31 cellular contexts compared by ENCODE assay signal in the genomic region with DNA sequence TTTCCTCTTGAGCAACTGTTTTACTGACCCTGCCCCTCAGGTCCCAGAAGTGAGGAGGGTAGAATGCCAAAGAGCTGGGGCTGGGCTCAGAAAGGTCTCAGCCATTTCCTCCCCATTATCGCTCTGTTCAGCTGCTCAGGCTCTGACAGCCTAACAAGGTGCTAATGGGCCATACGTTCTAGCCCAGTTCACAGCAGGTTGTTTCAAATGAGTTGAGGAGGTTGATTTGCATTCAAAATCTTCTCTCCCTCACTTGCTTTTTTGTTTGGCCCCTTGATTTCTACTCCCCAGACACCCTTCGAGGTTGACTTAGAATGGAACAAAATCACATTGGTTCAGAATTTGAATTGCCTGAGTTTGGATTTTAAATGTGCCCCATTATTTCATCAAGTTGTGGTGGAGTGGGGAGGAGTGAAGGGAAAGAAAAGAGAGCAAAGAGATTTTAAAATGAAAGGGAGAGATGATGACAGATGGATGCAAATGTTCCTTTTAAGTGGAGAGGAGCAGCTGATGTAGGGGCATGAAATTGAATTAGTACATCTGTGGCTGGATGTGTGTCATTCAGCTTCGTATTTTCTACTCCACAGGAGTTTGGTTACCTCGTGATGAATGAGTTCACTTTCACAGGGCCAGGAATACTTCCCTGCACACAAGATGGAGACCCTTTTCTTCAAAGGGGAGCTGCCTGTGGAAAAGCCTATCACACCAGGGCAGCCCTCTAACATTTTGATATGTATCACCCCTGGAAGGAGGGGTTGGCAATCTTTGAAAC.
A peak's percentile ranks its signal among the peaks of the same experiment; 100 is the strongest.
DNase-seq lines count a peak whose midpoint lies in the region; ATAC-seq, FAIRE-seq and TF ChIP-seq lines count a peak whose summit lies in the region.
"Had no signal": no experiment of that assay in that cellular context is flagged by ENCODE, and none has a peak within 500 bp of the region (broad histone marks: within the 10 kb centered on the region; RNA-seq: fewer than 3 reads in every experiment).

No MANE protein-coding gene starts in this region.

- peak overlapping the region; percentile 79 for H3K27ac Mint-ChIP-seq in endodermal cell
- H3K27ac Mint-ChIP-seq: activated naive CD8-positive, alpha-beta T cell treated with anti-CD3 and anti-CD28 coated beads, Interleukin-2, amount 10 ng/mL, durations not matched to agents 7 days and 5 days; CD8-positive, alpha-beta memory T cell; IgD-negative memory B cell; natural killer cell treated with Interleukin-12 subunit alpha and Interleukin-12 subunit beta and Interleukin-15 and Interleukin-18, amount 100 ng/mL, for 72 hours had no signal

- H3K23ac ChIP-seq in mesendoderm (ENCODE audit: low read length) = no peak overlapping the region

- H3K79me2 ChIP-seq in mesendoderm (ENCODE audit: control insufficient read depth, insufficient read depth, low read length) (no peaks in the 10 kb centered on the region), SK-N-SH (ENCODE audit: insufficient read depth) (no peaks in the 10 kb centered on the region)

- TF ChIP-seq CTCF in endodermal cell (conservative IDR thresholded peaks at IDR 0.05) = no peak
- TF ChIP-seq CTCF in SK-N-SH (IDR thresholded peaks at IDR 0.05) = no peak

- no peaks in the 10 kb centered on the region for H3F3A ChIP-seq in SK-N-SH (replicated peaks; ENCODE audit: insufficient read depth)

- H3K4me3 ChIP-seq in endodermal cell (ENCODE audit: low read length) = peak overlapping the region; percentile 73
- H3K4me3 ChIP-seq in mesendoderm (ENCODE audit: low read length) = no peak overlapping the region
- H3K4me3 ChIP-seq in SK-N-SH (ENCODE audit: low read depth in 2 of 2, low read length in 1 of 2) = no peak overlapping the region
- H3K4me3 ChIP-seq: colonic mucosa, GM12878, lung, mucosa of descending colon, SJSA1, tibial nerve had no signal

- CTCF ChIA-PET in SK-N-SH (lab: Yijun Ruan, JAX) = interaction anchor here (1.0 to 1.6 kb wide), 2 partner anchors 10 to 81 kb away, joined by 3 to 4 read pairs; no protein-coding TSS in a partner anchor

- H3K79me1 ChIP-seq in mesendoderm (ENCODE audit: low read length) = no peaks in the 10 kb centered on the region

- peak overlapping the region; percentile 49 for H3K4me3 Mint-ChIP-seq in endodermal cell
- H3K4me3 Mint-ChIP-seq: activated naive CD8-positive, alpha-beta T cell treated with anti-CD3 and anti-CD28 coated beads, Interleukin-2, amount 10 ng/mL, durations not matched to agents 7 days and 5 days; CD8-positive, alpha-beta memory T cell; natural killer cell treated with Interleukin-12 subunit alpha and Interleukin-12 subunit beta and Interleukin-15 and Interleukin-18, amount 100 ng/mL, for 72 hours had no signal

- H3K27ac ChIP-seq in endodermal cell (ENCODE audit: low read depth, low read length) (peak overlapping the region; percentile 48), mesendoderm (ENCODE audit: low read depth, low read length) (peak overlapping the region; percentile 64), SK-N-SH (ENCODE audit: low read depth in 2 of 2, low read length in 1 of 2) (no peak overlapping the region)
- H3K27ac ChIP-seq: colonic mucosa, SJSA1, tibial nerve had no signal

- peak overlapping the region; percentile 70 for H3K56ac ChIP-seq in mesendoderm (ENCODE audit: low read length)

- POLR2A ChIA-PET in SK-N-SH (lab: Yijun Ruan, JAX) = no interaction called here

- H2AFZ ChIP-seq in SK-N-SH (ENCODE audit: low read depth) = no peak overlapping the region

- TF ChIP-seq EP300 in SK-N-SH (IDR thresholded peaks at IDR 0.05; ENCODE audit: borderline replicate concordance in 1 of 2, low read depth in 1 of 2, low read length in 1 of 2) = no peak

- no peaks in the 10 kb centered on the region for H3K9me2 ChIP-seq in SK-N-SH

- peaks cover 64% of the 10 kb centered on the region for H3K4me1 Mint-ChIP-seq in endodermal cell
- H3K4me1 Mint-ChIP-seq: activated naive CD8-positive, alpha-beta T cell treated with anti-CD3 and anti-CD28 coated beads, Interleukin-2, amount 10 ng/mL, durations not matched to agents 7 days and 5 days; CD8-positive, alpha-beta memory T cell had no signal

- H3K36me3 Mint-ChIP-seq in endodermal cell (ENCODE audit: low read depth) = no peaks in the 10 kb centered on the region
- H3K36me3 Mint-ChIP-seq: activated naive CD8-positive, alpha-beta T cell treated with anti-CD3 and anti-CD28 coated beads, Interleukin-2, amount 10 ng/mL, durations not matched to agents 7 days and 5 days; IgD-negative memory B cell; natural killer cell treated with Interleukin-12 subunit alpha and Interleukin-12 subunit beta and Interleukin-15 and Interleukin-18, amount 100 ng/mL, for 72 hours had no signal

- peak overlapping the region; percentile 97 for H3K4ac ChIP-seq in mesendoderm (ENCODE audit: low read depth, low read length)

- H4K5ac ChIP-seq in mesendoderm (ENCODE audit: low read length) = no peak overlapping the region

- TF ChIP-seq RAD21 in SK-N-SH (IDR thresholded peaks at IDR 0.05; ENCODE audit: low read length) = no peak

- peak overlapping the region; percentile 90 for H2AK5ac ChIP-seq in mesendoderm (ENCODE audit: low read length)

- FAIRE-seq in GM19239 (lab: Jason Lieb, UNC) = peak; percentile 48
- FAIRE-seq: astrocyte, GM12878 had no signal

- H3K4me1 ChIP-seq in endodermal cell (ENCODE audit: control insufficient read depth, insufficient read depth, low read length) = peaks cover 7% of the 10 kb centered on the region
- peaks cover 20% of the 10 kb centered on the region for H3K4me1 ChIP-seq in mesendoderm (ENCODE audit: control insufficient read depth, low read depth, low read length)
- peaks cover 0 to 5% of the 10 kb centered on the region in 2 experiments; a peak in 1 of 4 replicates for H3K4me1 ChIP-seq in SK-N-SH (ENCODE audit: control insufficient read depth in 1 of 2, insufficient read depth in 2 of 2, low read depth in 1 of 2, low read length in 1 of 2)
- H3K4me1 ChIP-seq: colonic mucosa, SJSA1, tibial nerve had no signal

- no peaks in the 10 kb centered on the region for H3K27me3 ChIP-seq in endodermal cell (ENCODE audit: control insufficient read depth, insufficient read depth, low read length, poor library complexity, severe bottlenecking)
- no peaks in the 10 kb centered on the region for H3K27me3 ChIP-seq in mesendoderm (ENCODE audit: insufficient read depth, low read length, poor library complexity)
- no peaks in the 10 kb centered on the region for H3K27me3 ChIP-seq in SK-N-SH (ENCODE audit: insufficient read depth)
- H3K27me3 ChIP-seq: colonic mucosa, SJSA1, tibial nerve had no signal

- H2BK120ac ChIP-seq in mesendoderm (ENCODE audit: low read depth, low read length) = peak overlapping the region; percentile 83

- no peak overlapping the region for H2BK15ac ChIP-seq in mesendoderm (replicated peaks; ENCODE audit: low read depth)

- ATAC-seq in GM19328 (IDR thresholded peaks at IDR 0.05; ENCODE audit: unreplicated experiment) (no peak), HG02870 (IDR thresholded peaks at IDR 0.05; ENCODE audit: unreplicated experiment) (no peak)
- ATAC-seq: GM12878; HCT116; mucosa of descending colon; natural killer cell treated with Interleukin-12 subunit alpha and Interleukin-12 subunit beta and Interleukin-15 and Interleukin-18, amount 100 ng/mL, for 72 hours had no signal

- no peaks in the 10 kb centered on the region for H4K20me1 ChIP-seq in SK-N-SH (ENCODE audit: insufficient read depth)

- no peaks in the 10 kb centered on the region for H3K27me3 Mint-ChIP-seq in endodermal cell (ENCODE audit: insufficient read depth)
- H3K27me3 Mint-ChIP-seq: activated naive CD8-positive, alpha-beta T cell treated with anti-CD3 and anti-CD28 coated beads, Interleukin-2, amount 10 ng/mL, durations not matched to agents 7 days and 5 days; IgD-negative memory B cell; natural killer cell treated with Interleukin-12 subunit alpha and Interleukin-12 subunit beta and Interleukin-15 and Interleukin-18, amount 100 ng/mL, for 72 hours had no signal

- WGBS in endodermal cell (ENCODE audit: insufficient coverage in 1 of 2, insufficient read length in 1 of 2), 2 experiments = 3 to 17% methylated on average over 4 to 5 of the region's 5 CpGs
- no CpG with 5 or more reads among the region's 5 CpGs for WGBS in mesendoderm (ENCODE audit: extremely low coverage, insufficient coverage, low lambda C conversion rate)
- 70% methylated on average over 5 of the region's 5 CpGs for WGBS in SK-N-SH (ENCODE audit: low lambda C conversion rate)

- DNase-seq in GM19239 (ENCODE audit: insufficient read length, low spot score) (no peak), NCI-H1436 (lab: John Stamatoyannopoulos, UW) (peak; percentile 87), endodermal cell (peak; percentile 93), mesendoderm (peak; percentile 98), SK-N-SH (no peak)
- DNase-seq: activated CD4-positive, alpha-beta T cell treated with anti-CD3 and anti-CD28 coated beads, Interleukin-2, amount 50 U/mL, for 1 hour; activated CD4-positive, CD25-positive, alpha-beta regulatory T cell; activated gamma-delta T cell treated with Interleukin-2 at 50 U/mL for 16 hours; activated naive CD8-positive, alpha-beta T cell treated with anti-CD3 and anti-CD28 coated beads, Interleukin-2, amount 10 ng/mL, durations not matched to agents 7 days and 5 days; activated T-cell treated with anti-CD3 and anti-CD28 coated beads, Interleukin-2, amount 50 U/mL, for 1 hour; CD8-positive, alpha-beta memory T cell; colonic mucosa; effector CD4-positive, alpha-beta T cell; hypothalamus; mucosa of descending colon; NCI-H1694 treated with DMSO at 0.1 percent for 48 hours; NCI-H2227 treated with DMSO at 0.1 percent for 48 hours; NCI-H774; RPMI8226; stimulated activated CD4-positive, alpha-beta T cell treated with anti-CD3 and anti-CD28 coated beads, Interleukin-4, amount 100 ng/mL, for 4 hours; T-helper 1 cell had no signal

- no peaks in the 10 kb centered on the region for H3K36me3 ChIP-seq in endodermal cell (ENCODE audit: control insufficient read depth, insufficient read depth, low read length)
- H3K36me3 ChIP-seq in mesendoderm (ENCODE audit: control insufficient read depth, insufficient read depth, low read length) = no peaks in the 10 kb centered on the region
- no peaks in the 10 kb centered on the region for H3K36me3 ChIP-seq in SK-N-SH (replicated peaks in 1 of 2; ENCODE audit: control insufficient read depth in 1 of 2, insufficient read depth in 2 of 2, low read length in 1 of 2)
- H3K36me3 ChIP-seq: colonic mucosa, SJSA1, tibial nerve had no signal

- no peaks in the 10 kb centered on the region for H3K9me3 Mint-ChIP-seq in endodermal cell
- H3K9me3 Mint-ChIP-seq: activated naive CD8-positive, alpha-beta T cell treated with anti-CD3 and anti-CD28 coated beads, Interleukin-2, amount 10 ng/mL, durations not matched to agents 7 days and 5 days had no signal

- H2BK5ac ChIP-seq in mesendoderm (ENCODE audit: low read length) = peak overlapping the region; percentile 94

- H4K8ac ChIP-seq in mesendoderm (ENCODE audit: low read depth, low read length) = peak overlapping the region; percentile 60

- no peak overlapping the region for H3K4me2 ChIP-seq in mesendoderm (ENCODE audit: low read length)
- no peak overlapping the region for H3K4me2 ChIP-seq in SK-N-SH

- H3K9ac ChIP-seq in endodermal cell (ENCODE audit: extremely low read depth, low read length, poor library complexity, severe bottlenecking) (peak overlapping the region; percentile 32), mesendoderm (ENCODE audit: low read length) (peak overlapping the region; percentile 10), SK-N-SH (no peak overlapping the region)

- H3K9me3 ChIP-seq in endodermal cell (ENCODE audit: control insufficient read depth, low read length) (no peaks in the 10 kb centered on the region), SK-N-SH (no peaks in the 10 kb centered on the region)
- H3K9me3 ChIP-seq: colonic mucosa, mucosa of descending colon, SJSA1, tibial nerve had no signal

- peak overlapping the region; percentile 60 for H3K18ac ChIP-seq in mesendoderm (ENCODE audit: low read length)

Comparison
In these comparisons a context has a peak if more than half of its experiments do, and no peak if none do; other contexts are left out.
1. DNase-seq: peak in NCI-H1436 (single experiment), endodermal cell (single experiment) and mesendoderm (single experiment); none in GM19239 (single experiment) and SK-N-SH (single experiment).
2. H3K27ac ChIP-seq: peak in endodermal cell (single experiment) and mesendoderm (single experiment); none in SK-N-SH (0 of 2).